Comparison of ENCODE assay signal across 34 cellular contexts in the genomic region with DNA sequence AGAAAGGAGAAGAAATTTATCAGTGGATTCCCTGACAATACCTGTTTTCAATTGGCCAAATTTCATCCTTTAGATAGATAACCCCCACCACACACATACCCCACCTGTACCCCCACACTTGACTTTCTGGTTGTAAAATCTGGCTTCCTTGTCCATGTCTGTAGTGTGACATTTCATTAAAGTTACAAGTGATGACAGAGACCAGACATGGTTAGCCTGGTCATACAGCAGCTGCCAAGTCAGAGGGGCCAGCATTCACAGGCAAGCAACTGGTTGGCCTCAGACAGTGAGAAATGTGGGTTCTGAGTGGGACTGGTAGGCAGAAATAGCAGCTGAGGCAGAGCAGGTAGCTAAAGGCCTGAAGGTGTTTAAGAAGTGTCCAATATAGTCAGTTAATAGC.
"Had no signal": no experiment of that assay in that cellular context is flagged by ENCODE, and none has a peak within 500 bp of the region (broad histone marks: within the 10 kb centered on the region; RNA-seq: fewer than 3 reads in every experiment).

No MANE protein-coding gene starts in this region.

- H3K9me3 ChIP-seq: MG63 had no signal

- H3K9ac ChIP-seq: KMS-11 had no signal

- DNase-seq: Karpas-422, Kasumi-1, KG1, MG63, MM.1S, MV-4-11, NCI-H1048, NCI-H1092, NCI-H1092 treated with DMSO at 0.1 percent for 48 hours, NCI-H1105, NCI-H1105 treated with DMSO at 0.1 percent for 48 hours, NCI-H1417, NCI-H1417 treated with DMSO at 0.1 percent for 48 hours, NCI-H1436, NCI-H1436 treated with DMSO at 0.1 percent for 48 hours, NCI-H146, NCI-H1694, NCI-H1694 treated with DMSO at 0.1 percent for 48 hours, NCI-H187, NCI-H187 treated with DMSO at 0.1 percent for 48 hours, NCI-H1930, NCI-H2029, NCI-H2029 treated with DMSO at 0.1 percent for 48 hours, NCI-H2081, NCI-H2081 treated with DMSO at 0.1 percent for 48 hours, NCI-H2107, NCI-H2171, NCI-H2171 treated with DMSO at 0.1 percent for 48 hours, NCI-H2227 treated with DMSO at 0.1 percent for 48 hours, NCI-H226, NCI-H345, NCI-H446, NCI-H446 treated with DMSO at 0.1 percent for 48 hours had no signal

- H3K27ac ChIP-seq: KMS-11 had no signal

- H3K4me2 ChIP-seq: KMS-11 had no signal

- H3K4me3 ChIP-seq: MG63 had no signal

- H3K36me3 ChIP-seq: MG63 had no signal
